20 cellular contexts compared by ENCODE assay signal in genomic region chr7:5647816-5648215, GRCh38. TPM values are rescaled to one million over a fixed set of nuclear protein-coding genes. Genes with fewer than 3 reads are reported as not detected.
DNase-seq lines count a peak whose midpoint lies in the region; ATAC-seq and TF ChIP-seq lines count a peak whose summit lies in the region.
"Had no signal": no experiment of that assay in that cellular context is flagged by ENCODE, and none has a peak within 500 bp of the region (broad histone marks: within the 10 kb centered on the region; RNA-seq: fewer than 3 reads in every experiment).

No MANE protein-coding gene starts in this region.

- no TSS peak for BruUV-seq in A673 (replicated peaks; lab: Mats Ljungman, UMichigan)

- DNase-seq in A673 (ENCODE audit: low spot score) = no peak
- DNase-seq in NCI-H2171 treated with DMSO at 0.1 percent for 48 hours (lab: John Stamatoyannopoulos, UW) = peak; percentile 55
- DNase-seq in foreskin keratinocyte = no peak
- no peak for DNase-seq in NCI-H345 treated with DMSO at 0.1 percent for 48 hours (lab: John Stamatoyannopoulos, UW; ENCODE audit: unreplicated experiment)
- DNase-seq in stimulated activated CD4-positive, alpha-beta T cell treated with anti-CD3 and anti-CD28 coated beads, Interleukin-4, amount 100 ng/mL, for 1 hour = no peak
- no peak for DNase-seq in right atrium auricular region (ENCODE audit: low spot score)
- no peak for DNase-seq in NCI-H524 (lab: John Stamatoyannopoulos, UW)
- DNase-seq: ACHN; BE2C; C1 segment of cervical spinal cord; CD4-positive, CD25-positive, alpha-beta regulatory T cell; CD8-positive, alpha-beta memory T cell; COR-L47; DMS 273 treated with DMSO at 0.1 percent for 48 hours; DMS53; DND-41; EL; H9 had no signal

- H3K36me3 ChIP-seq in A673 (ENCODE audit: insufficient read depth, low read length, poor library complexity, severe bottlenecking) (peaks cover 28% of the 10 kb centered on the region), right atrium auricular region (peaks cover 89% of the 10 kb centered on the region)

- H3K4me3 Mint-ChIP-seq in activated T-helper 17 cell treated with anti-CD3 and anti-CD28 coated beads, Interleukin-2, amount 50 U/mL, for 72 hours = no peak overlapping the region
- H3K4me3 Mint-ChIP-seq: CD4-positive, CD25-positive, alpha-beta regulatory T cell; CD8-positive, alpha-beta memory T cell; H9 had no signal

- H3K4me3 ChIP-seq in A673 (ENCODE audit: low read depth, low read length, poor library complexity, severe bottlenecking) = no peak overlapping the region
- H3K4me3 ChIP-seq in right atrium auricular region = no peak overlapping the region
- H3K4me3 ChIP-seq: GM12878 had no signal

- H3K4me1 Mint-ChIP-seq in activated T-helper 17 cell treated with anti-CD3 and anti-CD28 coated beads, Interleukin-2, amount 50 U/mL, for 72 hours = peaks cover 20% of the 10 kb centered on the region

- CTCF ChIA-PET in A673 (lab: Charles Lee) = no interaction called here

- H3K36me3 Mint-ChIP-seq in activated T-helper 17 cell treated with anti-CD3 and anti-CD28 coated beads, Interleukin-2, amount 50 U/mL, for 72 hours (ENCODE audit: low read depth) = peaks cover 90% of the 10 kb centered on the region

- no peaks in the 10 kb centered on the region for H3K4me1 ChIP-seq in A673 (ENCODE audit: insufficient read depth, low read length, poor library complexity, severe bottlenecking)
- H3K4me1 ChIP-seq in foreskin keratinocyte = peaks cover 34% of the 10 kb centered on the region
- peaks cover 0 to 7% of the 10 kb centered on the region in 2 donors for H3K4me1 ChIP-seq in right atrium auricular region
- H3K4me1 ChIP-seq: BE2C had no signal

- H3K27me3 ChIP-seq in A673 (replicated peaks; ENCODE audit: insufficient read depth, low read depth, low read length, poor library complexity) (no peaks in the 10 kb centered on the region), foreskin keratinocyte (no peaks in the 10 kb centered on the region), right atrium auricular region (no peaks in the 10 kb centered on the region)
- H3K27me3 ChIP-seq: BE2C had no signal

- ATAC-seq in activated T-helper 17 cell treated with anti-CD3 and anti-CD28 coated beads, Interleukin-2, amount 50 U/mL, for 72 hours (replicated peaks) = no peak
- ATAC-seq in foreskin keratinocyte = no peak
- ATAC-seq: GM12878 had no signal

- POLR2A ChIA-PET in A673 (lab: Charles Lee; ENCODE audit: low non-redundant PET) = no interaction called here

- intact Hi-C loops in A673 (cut with micrococcal nuclease; ENCODE audit: unreplicated experiment) = no loop called here

- peak overlapping the region; percentile 39 for H3K27ac ChIP-seq in A673 (ENCODE audit: low read depth, low read length, poor library complexity, severe bottlenecking)
- H3K27ac ChIP-seq in foreskin keratinocyte = peak overlapping the region; percentile 65
- no peak overlapping the region for H3K27ac ChIP-seq in right atrium auricular region

- H3K9me3 ChIP-seq in A673 (ENCODE audit: low read depth, low read length, poor library complexity, severe bottlenecking) (no peaks in the 10 kb centered on the region), right atrium auricular region (no peaks in the 10 kb centered on the region)
- H3K9me3 ChIP-seq: BE2C had no signal

- H3K9me3 Mint-ChIP-seq in activated T-helper 17 cell treated with anti-CD3 and anti-CD28 coated beads, Interleukin-2, amount 50 U/mL, for 72 hours = no peaks in the 10 kb centered on the region
- H3K9me3 Mint-ChIP-seq: CD4-positive, CD25-positive, alpha-beta regulatory T cell; CD8-positive, alpha-beta memory T cell; H9 had no signal

- no peaks in the 10 kb centered on the region for H3K27me3 Mint-ChIP-seq in activated T-helper 17 cell treated with anti-CD3 and anti-CD28 coated beads, Interleukin-2, amount 50 U/mL, for 72 hours
- H3K27me3 Mint-ChIP-seq: CD4-positive, CD25-positive, alpha-beta regulatory T cell; CD8-positive, alpha-beta memory T cell had no signal

- TF ChIP-seq CTCF in A673 (conservative IDR thresholded peaks at IDR 0.05; ENCODE audit: low read depth, low read length) (no peak), foreskin keratinocyte (conservative IDR thresholded peaks at IDR 0.05) (no peak), right atrium auricular region (IDR thresholded peaks at IDR 0.05) (no peak)

- peak overlapping the region; percentile 22 for H3K27ac Mint-ChIP-seq in activated T-helper 17 cell treated with anti-CD3 and anti-CD28 coated beads, Interleukin-2, amount 50 U/mL, for 72 hours
- H3K27ac Mint-ChIP-seq: CD8-positive, alpha-beta memory T cell; H9 had no signal

RNA-seq across cellular contexts. Expression of gene FSCN1, which starts 55.2 kb away (rescaled TPM):
- total RNA-seq in A673 (2021) (475 and 479 TPM in 2 replicates), foreskin keratinocyte (526 and 561 TPM in 2 replicates), right atrium auricular region (10 to 100 TPM; 14.4 to 31.2 TPM)
- total RNA-seq in activated T-helper 17 cell treated with anti-CD3 and anti-CD28 coated beads, Interleukin-2, amount 50 U/mL, for 72 hours = 10 to 100 TPM in 1 of 2 donors, 1 to 10 TPM in 1; 9.4 to 30.2 TPM
- 520 and 572 TPM in 2 replicates for polyA plus RNA-seq in foreskin keratinocyte

Comparison
In these comparisons a context has a peak if more than half of its experiments do, and no peak if none do; other contexts are left out.
1. H3K27ac ChIP-seq: peak in A673 (single experiment) and foreskin keratinocyte (single experiment); none in right atrium auricular region (0 of 2).
2. RNA of gene FSCN1, which starts 55.2 kb away (total RNA-seq): 526 to 561 TPM in foreskin keratinocyte and 475 to 479 TPM in A673; 14.4 to 31.2 TPM in right atrium auricular region and 9.4 to 30.2 TPM in activated T-helper 17 cell treated with anti-CD3 and anti-CD28 coated beads, Interleukin-2, amount 50 U/mL, for 72 hours; every median in the first group is over 10 times any median in the second.